1 cellular context compared by ENCODE assay signal in genomic region chr2:176187306-176188217, GRCh38.
TF ChIP-seq lines count a peak whose summit lies in the region.

No MANE protein-coding gene starts in this region.

TF ChIP-seq in HepG2, 621 proteins besides CTCF, POLR2A, EP300 and RAD21 (continues in another document):
- TF ChIP-seq DRAP1 (CRISPR knock-in tag; IDR thresholded peaks at IDR 0.05): peak; percentile 65; the same call in 1 of the 2 replicates
- no peak for TF ChIP-seq SETDB1 (CRISPR knock-in tag; IDR thresholded peaks at IDR 0.05; ENCODE audit: borderline replicate concordance)
- TF ChIP-seq ZNF639 (CRISPR knock-in tag; conservative IDR thresholded peaks at IDR 0.05): 0 out of 2 replicates have a peak, but pooled peaks have one; percentile 18
- TF ChIP-seq PPARG (CRISPR knock-in tag; conservative IDR thresholded peaks at IDR 0.05): peak; percentile 42; the same call in 1 of the 2 replicates
- TF ChIP-seq REPIN1 (CRISPR knock-in tag; IDR thresholded peaks at IDR 0.05; ENCODE audit: borderline replicate concordance, low read depth): peak; percentile 7; the same call in 1 of the 2 replicates
- TF ChIP-seq IKZF1 (IDR thresholded peaks at IDR 0.05): no peak
- no peak for TF ChIP-seq SRF (IDR thresholded peaks at IDR 0.05; ENCODE audit: low read depth, low read length)
- TF ChIP-seq CSRNP1 (CRISPR knock-in tag; IDR thresholded peaks at IDR 0.05): peak; percentile 76
- TF ChIP-seq ETV6 (CRISPR knock-in tag; conservative IDR thresholded peaks at IDR 0.05): peak; percentile 94
- 0 out of 2 replicates have a peak, but pooled peaks have one; percentile 4 for TF ChIP-seq ZNF709 (CRISPR knock-in tag; IDR thresholded peaks at IDR 0.05)
- TF ChIP-seq SRSF1 (optimal IDR thresholded peaks at IDR 0.05; ENCODE audit: low read depth, low read length): no peak
- no peak; the same call in 1 of the 2 replicates for TF ChIP-seq ARNTL (CRISPR knock-in tag; IDR thresholded peaks at IDR 0.05)
- TF ChIP-seq FOXC1 (CRISPR knock-in tag; IDR thresholded peaks at IDR 0.05; ENCODE audit: borderline replicate concordance): no peak
- TF ChIP-seq ZNF772 (CRISPR knock-in tag; IDR thresholded peaks at IDR 0.05): peak; percentile 80
- TF ChIP-seq ZNF331 (CRISPR knock-in tag; IDR thresholded peaks at IDR 0.05): peak; percentile 6; the same call in 1 of the 2 replicates
- TF ChIP-seq ZNF274 (CRISPR knock-in tag; IDR thresholded peaks at IDR 0.05): no peak
- TF ChIP-seq ATF1 (CRISPR knock-in tag; IDR thresholded peaks at IDR 0.05): peak; percentile 49; the same call in 1 of the 2 replicates
- no peak; the same call in 1 of the 2 replicates for TF ChIP-seq ZNF275 (CRISPR knock-in tag; IDR thresholded peaks at IDR 0.05; ENCODE audit: borderline replicate concordance)
- TF ChIP-seq ISX (CRISPR knock-in tag; conservative IDR thresholded peaks at IDR 0.05): 0 out of 2 replicates have a peak, but pooled peaks have one; percentile 73
- no peak for TF ChIP-seq USF2 (IDR thresholded peaks at IDR 0.05; ENCODE audit: low read depth, low read length)
- TF ChIP-seq USF2 (CRISPR knock-in tag; IDR thresholded peaks at IDR 0.05; ENCODE audit: borderline replicate concordance): peak; percentile 68; the same call in 1 of the 2 replicates
- TF ChIP-seq RELA (CRISPR knock-in tag; IDR thresholded peaks at IDR 0.05): peak; percentile 35; the same call in 1 of the 2 replicates
- no peak for TF ChIP-seq KLF15 (CRISPR knock-in tag; IDR thresholded peaks at IDR 0.05; ENCODE audit: borderline replicate concordance)
- 0 out of 2 replicates have a peak, but pooled peaks have one; percentile 3 for TF ChIP-seq ZBTB7B (CRISPR knock-in tag; IDR thresholded peaks at IDR 0.05)
- TF ChIP-seq GATA4 (IDR thresholded peaks at IDR 0.05; ENCODE audit: borderline replicate concordance, low read depth): peak; percentile 77; the same call in 1 of the 2 replicates
- peak; percentile 76; the same call in 1 of the 2 replicates for TF ChIP-seq PAXIP1 (CRISPR knock-in tag; conservative IDR thresholded peaks at IDR 0.05)
- TF ChIP-seq RBM22 (optimal IDR thresholded peaks at IDR 0.05; ENCODE audit: low read length): peak; percentile 82
- peak; percentile 85 for TF ChIP-seq BCL6 (CRISPR knock-in tag; IDR thresholded peaks at IDR 0.05)
- peak; percentile 50 for TF ChIP-seq POLR2G (IDR thresholded peaks at IDR 0.05; ENCODE audit: low read depth, low read length)
- 0 out of 2 replicates have a peak, but pooled peaks have one; percentile 38 for TF ChIP-seq RCOR2 (CRISPR knock-in tag; IDR thresholded peaks at IDR 0.05)
- no peak for TF ChIP-seq SP4 (CRISPR knock-in tag; IDR thresholded peaks at IDR 0.05)
- TF ChIP-seq FOSL2 (CRISPR knock-in tag; IDR thresholded peaks at IDR 0.05): no peak
- no peak for TF ChIP-seq ZNF7 (CRISPR knock-in tag; IDR thresholded peaks at IDR 0.05)
- TF ChIP-seq MIXL1 (CRISPR knock-in tag; IDR thresholded peaks at IDR 0.05): peak; percentile 56
- TF ChIP-seq ATF7 (IDR thresholded peaks at IDR 0.05): no peak
- 0 out of 2 replicates have a peak, but pooled peaks have one; percentile 3 for TF ChIP-seq ATF7 (CRISPR knock-in tag; IDR thresholded peaks at IDR 0.05)
- TF ChIP-seq ZNF512B (CRISPR knock-in tag; IDR thresholded peaks at IDR 0.05; ENCODE audit: borderline replicate concordance): peak; percentile 87
- TF ChIP-seq ISL2 (CRISPR knock-in tag; IDR thresholded peaks at IDR 0.05): peak; percentile 91
- no peak for TF ChIP-seq MAZ (IDR thresholded peaks at IDR 0.05; ENCODE audit: borderline replicate concordance, low read depth, low read length)
- TF ChIP-seq MAZ (CRISPR knock-in tag; IDR thresholded peaks at IDR 0.05; ENCODE audit: low read depth): no peak; the same call in 1 of the 2 replicates
- peak; percentile 41; the same call in 1 of the 2 replicates for TF ChIP-seq NR2F2 (IDR thresholded peaks at IDR 0.05; ENCODE audit: borderline replicate concordance, low read depth)
- no peak for TF ChIP-seq ZNF34 (CRISPR knock-in tag; IDR thresholded peaks at IDR 0.05; ENCODE audit: borderline replicate concordance)
- TF ChIP-seq ZNF24 (IDR thresholded peaks at IDR 0.05): no peak
- TF ChIP-seq TP53 (CRISPR knock-in tag; conservative IDR thresholded peaks at IDR 0.05): peak; percentile 40; the same call in 1 of the 2 replicates
- peak; percentile 12 for TF ChIP-seq DBP (CRISPR knock-in tag; IDR thresholded peaks at IDR 0.05; ENCODE audit: not compliant biosample characterization)
- TF ChIP-seq SAP130 (CRISPR knock-in tag; IDR thresholded peaks at IDR 0.05; ENCODE audit: low read depth): peak; percentile 63
- no peak for TF ChIP-seq KDM2A (CRISPR knock-in tag; IDR thresholded peaks at IDR 0.05; ENCODE audit: borderline replicate concordance, low read depth)
- 0 out of 2 replicates have a peak, but pooled peaks have one; percentile 36 for TF ChIP-seq ZNF816 (CRISPR knock-in tag; IDR thresholded peaks at IDR 0.05; ENCODE audit: borderline replicate concordance)
- no peak for TF ChIP-seq SIX4 (CRISPR knock-in tag; IDR thresholded peaks at IDR 0.05)
- no peak for TF ChIP-seq KMT2A (CRISPR knock-in tag; IDR thresholded peaks at IDR 0.05)
- TF ChIP-seq ZNF766 (CRISPR knock-in tag; IDR thresholded peaks at IDR 0.05; ENCODE audit: borderline replicate concordance): no peak
- no peak for TF ChIP-seq TFAP4 (IDR thresholded peaks at IDR 0.05; ENCODE audit: borderline replicate concordance, low read depth)
- no peak for TF ChIP-seq ESRRA (CRISPR knock-in tag; IDR thresholded peaks at IDR 0.05; ENCODE audit: low read depth)
- peak; percentile 95 for TF ChIP-seq NCOA2 (CRISPR knock-in tag; IDR thresholded peaks at IDR 0.05)
- no peak for TF ChIP-seq MATR3 (CRISPR knock-in tag; IDR thresholded peaks at IDR 0.05)
- peak; percentile 24; the same call in 1 of the 2 replicates for TF ChIP-seq ZNF317 (CRISPR knock-in tag; IDR thresholded peaks at IDR 0.05)
- TF ChIP-seq ZNF343 (CRISPR knock-in tag; IDR thresholded peaks at IDR 0.05): no peak
